In the genomic region with DNA sequence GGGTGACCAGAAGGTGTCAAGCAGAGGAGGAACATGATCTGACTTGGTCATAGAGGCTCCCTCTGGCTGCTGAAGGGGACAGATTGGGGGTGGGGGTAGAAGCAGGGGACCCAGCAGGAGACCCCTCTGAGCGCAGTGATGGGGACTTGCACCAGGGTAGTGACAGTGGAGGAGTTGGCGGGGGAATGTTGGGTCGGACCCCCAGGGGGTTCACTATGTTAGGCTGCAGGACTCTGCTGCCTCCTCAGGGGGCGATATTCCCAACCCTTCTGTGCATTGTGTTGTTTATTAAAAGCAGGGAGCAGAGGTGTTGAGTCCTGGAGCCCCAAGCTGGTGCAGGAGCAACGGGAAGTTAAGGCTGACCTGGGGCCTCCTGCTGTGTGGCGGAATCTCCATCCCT, we compare ENCODE assay signal across 1 cellular context.
TF ChIP-seq lines count a peak whose summit lies in the region.

No MANE protein-coding gene starts in this region.

TF ChIP-seq in GM12891, 5 proteins besides CTCF, POLR2A, EP300 and RAD21:
- TF ChIP-seq POLR2AphosphoS5 (IDR thresholded peaks at IDR 0.05; ENCODE audit: low read depth, low read length) (no peak), PAX5 (IDR thresholded peaks at IDR 0.05; ENCODE audit: insufficient read depth, low read length, severe bottlenecking) (no peak), SPI1 (IDR thresholded peaks at IDR 0.05; ENCODE audit: low read depth, low read length) (no peak), TAF1 (IDR thresholded peaks at IDR 0.05; ENCODE audit: low read depth, low read length) (no peak), POU2F2 (IDR thresholded peaks at IDR 0.05; ENCODE audit: low read depth, low read length) (no peak)
